In the genomic region with DNA sequence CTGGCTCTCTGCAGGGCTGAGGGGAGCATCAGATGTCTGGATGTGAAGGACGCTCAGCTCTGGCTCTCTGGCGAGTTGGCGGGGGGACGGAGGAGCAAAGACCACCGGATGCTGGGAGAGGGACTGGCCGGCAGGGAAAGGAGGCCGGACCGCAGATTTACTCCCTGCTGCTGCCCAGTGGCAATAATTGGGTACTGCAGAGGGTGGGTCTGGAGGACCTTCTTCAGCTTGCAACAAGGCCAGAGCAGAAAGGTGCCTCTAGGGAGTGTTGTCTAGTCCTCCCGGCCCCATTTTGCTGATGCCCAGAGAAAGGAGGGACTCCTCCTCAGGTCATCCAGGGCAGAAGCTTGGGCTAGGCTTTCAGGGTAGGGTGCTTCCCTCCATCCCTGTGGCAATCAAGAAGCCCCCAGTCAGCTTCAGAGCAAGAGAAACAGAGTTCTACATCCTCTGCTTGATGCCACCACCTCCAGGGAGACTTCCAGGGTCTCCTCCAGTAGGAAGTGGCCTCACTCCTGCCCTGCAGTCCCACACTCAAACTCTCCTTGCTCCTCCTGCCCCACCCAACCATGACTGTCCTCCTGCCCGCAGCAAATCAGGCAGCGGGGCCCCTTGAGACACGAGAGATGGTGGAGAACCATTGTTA, we compare ENCODE assay signal across 1 cellular context.
TF ChIP-seq lines count a peak whose summit lies in the region.

No MANE protein-coding gene starts in this region.

TF ChIP-seq in GM12878, 131 proteins besides CTCF, POLR2A, EP300 and RAD21 (continued from another document):
- TF ChIP-seq, protein P1, sequence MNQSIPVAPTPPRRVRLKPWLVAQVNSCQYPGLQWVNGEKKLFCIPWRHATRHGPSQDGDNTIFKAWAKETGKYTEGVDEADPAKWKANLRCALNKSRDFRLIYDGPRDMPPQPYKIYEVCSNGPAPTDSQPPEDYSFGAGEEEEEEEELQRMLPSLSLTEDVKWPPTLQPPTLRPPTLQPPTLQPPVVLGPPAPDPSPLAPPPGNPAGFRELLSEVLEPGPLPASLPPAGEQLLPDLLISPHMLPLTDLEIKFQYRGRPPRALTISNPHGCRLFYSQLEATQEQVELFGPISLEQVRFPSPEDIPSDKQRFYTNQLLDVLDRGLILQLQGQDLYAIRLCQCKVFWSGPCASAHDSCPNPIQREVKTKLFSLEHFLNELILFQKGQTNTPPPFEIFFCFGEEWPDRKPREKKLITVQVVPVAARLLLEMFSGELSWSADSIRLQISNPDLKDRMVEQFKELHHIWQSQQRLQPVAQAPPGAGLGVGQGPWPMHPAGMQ (IDR thresholded peaks at IDR 0.05; ENCODE audit: borderline replicate concordance): no peak
- TF ChIP-seq, protein P2, sequence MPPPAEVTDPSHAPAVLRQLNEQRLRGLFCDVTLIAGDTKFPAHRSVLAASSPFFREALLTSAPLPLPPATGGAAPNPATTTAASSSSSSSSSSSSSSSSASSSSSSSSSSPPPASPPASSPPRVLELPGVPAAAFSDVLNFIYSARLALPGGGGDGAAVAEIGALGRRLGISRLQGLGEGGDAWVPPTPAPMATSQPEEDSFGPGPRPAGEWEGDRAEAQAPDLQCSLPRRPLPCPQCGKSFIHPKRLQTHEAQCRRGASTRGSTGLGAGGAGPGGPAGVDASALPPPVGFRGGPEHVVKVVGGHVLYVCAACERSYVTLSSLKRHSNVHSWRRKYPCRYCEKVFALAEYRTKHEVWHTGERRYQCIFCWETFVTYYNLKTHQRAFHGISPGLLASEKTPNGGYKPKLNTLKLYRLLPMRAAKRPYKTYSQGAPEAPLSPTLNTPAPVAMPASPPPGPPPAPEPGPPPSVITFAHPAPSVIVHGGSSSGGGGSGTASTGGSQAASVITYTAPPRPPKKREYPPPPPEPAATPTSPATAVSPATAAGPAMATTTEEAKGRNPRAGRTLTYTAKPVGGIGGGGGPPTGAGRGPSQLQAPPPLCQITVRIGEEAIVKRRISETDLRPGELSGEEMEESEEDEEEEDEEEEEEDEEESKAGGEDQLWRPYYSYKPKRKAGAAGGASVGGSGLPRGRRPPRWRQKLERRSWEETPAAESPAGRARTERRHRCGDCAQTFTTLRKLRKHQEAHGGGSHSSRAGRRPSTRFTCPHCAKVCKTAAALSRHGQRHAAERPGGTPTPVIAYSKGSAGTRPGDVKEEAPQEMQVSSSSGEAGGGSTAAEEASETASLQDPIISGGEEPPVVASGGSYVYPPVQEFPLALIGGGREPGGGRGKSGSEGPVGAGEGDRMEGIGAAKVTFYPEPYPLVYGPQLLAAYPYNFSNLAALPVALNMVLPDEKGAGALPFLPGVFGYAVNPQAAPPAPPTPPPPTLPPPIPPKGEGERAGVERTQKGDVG (CRISPR knock-in tag; IDR thresholded peaks at IDR 0.05): no peak
- 0 out of 4 replicates have a peak, but pooled peaks of 1 of the 2 experiments have one; percentile 9 for TF ChIP-seq BHLHE40 (IDR thresholded peaks at IDR 0.05; ENCODE audit: borderline replicate concordance in 1 of 2, low read depth in 2 of 2, low read length in 1 of 2)
- TF ChIP-seq NBN (IDR thresholded peaks at IDR 0.05): no peak
- TF ChIP-seq SREBF2 (IDR thresholded peaks at IDR 0.05; ENCODE audit: low read length): no peak
- TF ChIP-seq SREBF1 (IDR thresholded peaks at IDR 0.05; ENCODE audit: low read length): no peak
- no peak for TF ChIP-seq EED (IDR thresholded peaks at IDR 0.05; ENCODE audit: low read depth)
- TF ChIP-seq YBX1 (IDR thresholded peaks at IDR 0.05): no peak
- 0 out of 2 replicates have a peak, but pooled peaks have one; percentile 34 for TF ChIP-seq YY1 (IDR thresholded peaks at IDR 0.05; ENCODE audit: low read depth, low read length)
- TF ChIP-seq SRF (IDR thresholded peaks at IDR 0.05; ENCODE audit: low read depth in 2 of 2, low read length in 2 of 2): no peak
- TF ChIP-seq RFX5 (IDR thresholded peaks at IDR 0.05; ENCODE audit: low read depth, low read length): no peak
- TF ChIP-seq SMC3 (IDR thresholded peaks at IDR 0.05; ENCODE audit: borderline replicate concordance, low read length): peak; percentile 58; the same call in 1 of the 2 replicates
- no peak for TF ChIP-seq CBX3 (IDR thresholded peaks at IDR 0.05; ENCODE audit: borderline replicate concordance, low read depth)
- TF ChIP-seq RELA (IDR thresholded peaks at IDR 0.05; ENCODE audit: borderline replicate concordance, partially characterized antibody): no peak
- TF ChIP-seq, protein P3, sequence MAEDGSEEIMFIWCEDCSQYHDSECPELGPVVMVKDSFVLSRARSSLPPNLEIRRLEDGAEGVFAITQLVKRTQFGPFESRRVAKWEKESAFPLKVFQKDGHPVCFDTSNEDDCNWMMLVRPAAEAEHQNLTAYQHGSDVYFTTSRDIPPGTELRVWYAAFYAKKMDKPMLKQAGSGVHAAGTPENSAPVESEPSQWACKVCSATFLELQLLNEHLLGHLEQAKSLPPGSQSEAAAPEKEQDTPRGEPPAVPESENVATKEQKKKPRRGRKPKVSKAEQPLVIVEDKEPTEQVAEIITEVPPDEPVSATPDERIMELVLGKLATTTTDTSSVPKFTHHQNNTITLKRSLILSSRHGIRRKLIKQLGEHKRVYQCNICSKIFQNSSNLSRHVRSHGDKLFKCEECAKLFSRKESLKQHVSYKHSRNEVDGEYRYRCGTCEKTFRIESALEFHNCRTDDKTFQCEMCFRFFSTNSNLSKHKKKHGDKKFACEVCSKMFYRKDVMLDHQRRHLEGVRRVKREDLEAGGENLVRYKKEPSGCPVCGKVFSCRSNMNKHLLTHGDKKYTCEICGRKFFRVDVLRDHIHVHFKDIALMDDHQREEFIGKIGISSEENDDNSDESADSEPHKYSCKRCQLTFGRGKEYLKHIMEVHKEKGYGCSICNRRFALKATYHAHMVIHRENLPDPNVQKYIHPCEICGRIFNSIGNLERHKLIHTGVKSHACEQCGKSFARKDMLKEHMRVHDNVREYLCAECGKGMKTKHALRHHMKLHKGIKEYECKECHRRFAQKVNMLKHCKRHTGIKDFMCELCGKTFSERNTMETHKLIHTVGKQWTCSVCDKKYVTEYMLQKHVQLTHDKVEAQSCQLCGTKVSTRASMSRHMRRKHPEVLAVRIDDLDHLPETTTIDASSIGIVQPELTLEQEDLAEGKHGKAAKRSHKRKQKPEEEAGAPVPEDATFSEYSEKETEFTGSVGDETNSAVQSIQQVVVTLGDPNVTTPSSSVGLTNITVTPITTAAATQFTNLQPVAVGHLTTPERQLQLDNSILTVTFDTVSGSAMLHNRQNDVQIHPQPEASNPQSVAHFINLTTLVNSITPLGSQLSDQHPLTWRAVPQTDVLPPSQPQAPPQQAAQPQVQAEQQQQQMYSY (CRISPR knock-in tag; IDR thresholded peaks at IDR 0.05): no peak
- TF ChIP-seq HDAC2 (IDR thresholded peaks at IDR 0.05): no peak
- no peak for TF ChIP-seq JUNB (IDR thresholded peaks at IDR 0.05)
- TF ChIP-seq, protein P4, sequence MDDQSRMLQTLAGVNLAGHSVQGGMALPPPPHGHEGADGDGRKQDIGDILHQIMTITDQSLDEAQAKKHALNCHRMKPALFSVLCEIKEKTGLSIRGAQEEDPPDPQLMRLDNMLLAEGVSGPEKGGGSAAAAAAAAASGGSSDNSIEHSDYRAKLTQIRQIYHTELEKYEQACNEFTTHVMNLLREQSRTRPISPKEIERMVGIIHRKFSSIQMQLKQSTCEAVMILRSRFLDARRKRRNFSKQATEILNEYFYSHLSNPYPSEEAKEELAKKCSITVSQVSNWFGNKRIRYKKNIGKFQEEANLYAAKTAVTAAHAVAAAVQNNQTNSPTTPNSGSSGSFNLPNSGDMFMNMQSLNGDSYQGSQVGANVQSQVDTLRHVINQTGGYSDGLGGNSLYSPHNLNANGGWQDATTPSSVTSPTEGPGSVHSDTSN (IDR thresholded peaks at IDR 0.05; ENCODE audit: insufficient replicate concordance, low read depth, low read length): no peak
- no peak for TF ChIP-seq ZNF217 (IDR thresholded peaks at IDR 0.05)
- TF ChIP-seq GABPA (IDR thresholded peaks at IDR 0.05; ENCODE audit: low read depth): no peak
- TF ChIP-seq TBL1XR1 (IDR thresholded peaks at IDR 0.05; ENCODE audit: low read depth, low read length): no peak
- TF ChIP-seq, protein P5, sequence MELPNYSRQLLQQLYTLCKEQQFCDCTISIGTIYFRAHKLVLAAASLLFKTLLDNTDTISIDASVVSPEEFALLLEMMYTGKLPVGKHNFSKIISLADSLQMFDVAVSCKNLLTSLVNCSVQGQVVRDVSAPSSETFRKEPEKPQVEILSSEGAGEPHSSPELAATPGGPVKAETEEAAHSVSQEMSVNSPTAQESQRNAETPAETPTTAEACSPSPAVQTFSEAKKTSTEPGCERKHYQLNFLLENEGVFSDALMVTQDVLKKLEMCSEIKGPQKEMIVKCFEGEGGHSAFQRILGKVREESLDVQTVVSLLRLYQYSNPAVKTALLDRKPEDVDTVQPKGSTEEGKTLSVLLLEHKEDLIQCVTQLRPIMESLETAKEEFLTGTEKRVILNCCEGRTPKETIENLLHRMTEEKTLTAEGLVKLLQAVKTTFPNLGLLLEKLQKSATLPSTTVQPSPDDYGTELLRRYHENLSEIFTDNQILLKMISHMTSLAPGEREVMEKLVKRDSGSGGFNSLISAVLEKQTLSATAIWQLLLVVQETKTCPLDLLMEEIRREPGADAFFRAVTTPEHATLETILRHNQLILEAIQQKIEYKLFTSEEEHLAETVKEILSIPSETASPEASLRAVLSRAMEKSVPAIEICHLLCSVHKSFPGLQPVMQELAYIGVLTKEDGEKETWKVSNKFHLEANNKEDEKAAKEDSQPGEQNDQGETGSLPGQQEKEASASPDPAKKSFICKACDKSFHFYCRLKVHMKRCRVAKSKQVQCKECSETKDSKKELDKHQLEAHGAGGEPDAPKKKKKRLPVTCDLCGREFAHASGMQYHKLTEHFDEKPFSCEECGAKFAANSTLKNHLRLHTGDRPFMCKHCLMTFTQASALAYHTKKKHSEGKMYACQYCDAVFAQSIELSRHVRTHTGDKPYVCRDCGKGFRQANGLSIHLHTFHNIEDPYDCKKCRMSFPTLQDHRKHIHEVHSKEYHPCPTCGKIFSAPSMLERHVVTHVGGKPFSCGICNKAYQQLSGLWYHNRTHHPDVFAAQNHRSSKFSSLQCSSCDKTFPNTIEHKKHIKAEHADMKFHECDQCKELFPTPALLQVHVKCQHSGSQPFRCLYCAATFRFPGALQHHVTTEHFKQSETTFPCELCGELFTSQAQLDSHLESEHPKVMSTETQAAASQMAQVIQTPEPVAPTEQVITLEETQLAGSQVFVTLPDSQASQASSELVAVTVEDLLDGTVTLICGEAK (IDR thresholded peaks at IDR 0.05; ENCODE audit: borderline replicate concordance): no peak
